Comparison of ENCODE assay signal across 12 cellular contexts in genomic region chr19:20165971-20166592, GRCh38. TPM values are rescaled to one million over a fixed set of nuclear protein-coding genes. Genes with fewer than 3 reads are reported as not detected.
DNase-seq lines count a peak whose midpoint lies in the region; ATAC-seq and TF ChIP-seq lines count a peak whose summit lies in the region.
"Had no signal": no experiment of that assay in that cellular context is flagged by ENCODE, and none has a peak within 500 bp of the region (broad histone marks: within the 10 kb centered on the region; RNA-seq: fewer than 3 reads in every experiment).

No MANE protein-coding gene starts in this region.

- H3K27ac Mint-ChIP-seq in activated CD8-positive, alpha-beta T cell treated with anti-CD3 and anti-CD28 coated beads for 36 hours: peak overlapping the region; percentile 63
- H3K27ac Mint-ChIP-seq in activated CD8-positive, alpha-beta T cell treated with anti-CD3 and anti-CD28 coated beads, Interleukin-2, amount 10 ng/mL, durations not matched to agents 7 days and 5 days: no peak overlapping the region
- peak overlapping the region; percentile 48 for H3K27ac Mint-ChIP-seq in activated naive CD8-positive, alpha-beta T cell treated with anti-CD3 and anti-CD28 coated beads for 36 hours
- H3K27ac Mint-ChIP-seq in naive thymus-derived CD8-positive, alpha-beta T cell: peak overlapping the region in 7 of 10 donors; percentile 9 to 77 (median 43)
- H3K27ac Mint-ChIP-seq: nephron progenitor cell had no signal

- no peak for TF ChIP-seq CTCF in activated CD8-positive, alpha-beta T cell treated with anti-CD3 and anti-CD28 coated beads for 36 hours (IDR thresholded peaks at IDR 0.05)

- peaks cover 28% of the 10 kb centered on the region for H3K4me1 Mint-ChIP-seq in activated CD8-positive, alpha-beta T cell treated with anti-CD3 and anti-CD28 coated beads for 36 hours (ENCODE audit: low read depth)
- H3K4me1 Mint-ChIP-seq in activated CD8-positive, alpha-beta T cell treated with anti-CD3 and anti-CD28 coated beads, Interleukin-2, amount 10 ng/mL, durations not matched to agents 7 days and 5 days (ENCODE audit: low read depth): peaks cover 36% of the 10 kb centered on the region
- peaks cover 26% of the 10 kb centered on the region for H3K4me1 Mint-ChIP-seq in activated naive CD8-positive, alpha-beta T cell treated with anti-CD3 and anti-CD28 coated beads for 36 hours
- peaks cover 18 to 55% (median 32%) of the 10 kb centered on the region in 4 donors for H3K4me1 Mint-ChIP-seq in naive thymus-derived CD8-positive, alpha-beta T cell
- H3K4me1 Mint-ChIP-seq: nephron progenitor cell had no signal

- no peak for DNase-seq in activated CD8-positive, alpha-beta T cell treated with anti-CD3 and anti-CD28 coated beads for 36 hours
- no peak for DNase-seq in activated CD8-positive, alpha-beta T cell treated with anti-CD3 and anti-CD28 coated beads, Interleukin-2, amount 10 ng/mL, durations not matched to agents 7 days and 5 days
- DNase-seq in activated naive CD8-positive, alpha-beta T cell treated with anti-CD3 and anti-CD28 coated beads for 36 hours: no peak
- no peak for DNase-seq in naive thymus-derived CD8-positive, alpha-beta T cell
- peak; percentile 66 for DNase-seq in ureter (ENCODE audit: low spot score)
- no peak for DNase-seq in Right ventricle myocardium inferior (ENCODE audit: missing footprints)
- no peak for DNase-seq in NCI-H1436 treated with DMSO at 0.1 percent for 48 hours (lab: John Stamatoyannopoulos, UW)
- DNase-seq: Calu3, NCI-H1048 had no signal

- no peaks in the 10 kb centered on the region for H3K27me3 Mint-ChIP-seq in activated CD8-positive, alpha-beta T cell treated with anti-CD3 and anti-CD28 coated beads for 36 hours
- no peaks in the 10 kb centered on the region for H3K27me3 Mint-ChIP-seq in activated CD8-positive, alpha-beta T cell treated with anti-CD3 and anti-CD28 coated beads, Interleukin-2, amount 10 ng/mL, durations not matched to agents 7 days and 5 days (ENCODE audit: low read depth)
- H3K27me3 Mint-ChIP-seq in activated naive CD8-positive, alpha-beta T cell treated with anti-CD3 and anti-CD28 coated beads for 36 hours: no peaks in the 10 kb centered on the region
- no peaks in the 10 kb centered on the region for H3K27me3 Mint-ChIP-seq in naive thymus-derived CD8-positive, alpha-beta T cell

- POLR2A ChIA-PET in activated CD8-positive, alpha-beta T cell treated with anti-CD3 and anti-CD28 coated beads for 36 hours (lab: Charles Lee): interaction anchor here (0.6 to 1.6 kb wide), 2 partner anchors 72 to 116 kb away, joined by 4 to 13 read pairs; no protein-coding TSS in a partner anchor
- POLR2A ChIA-PET in activated CD8-positive, alpha-beta T cell treated with anti-CD3 and anti-CD28 coated beads, Interleukin-2, amount 10 ng/mL, durations not matched to agents 7 days and 5 days (lab: Charles Lee): interaction anchor here (0.6 to 2.0 kb wide), 14 partner anchors 13 to 1669 kb away, joined by 3 to 22 read pairs (median 6); partner anchors contain the start of genes ZNF101, ZNF253, ZNF66 and ZNF682
- POLR2A ChIA-PET in naive thymus-derived CD8-positive, alpha-beta T cell (lab: Charles Lee): interaction anchor here (1.4 to 2.4 kb wide), 5 partner anchors 88 to 502 kb away, joined by 4 to 17 read pairs (median 7); partner anchors contain the start of genes ZNF682 and ZNF90

- CTCF ChIA-PET in activated CD8-positive, alpha-beta T cell treated with anti-CD3 and anti-CD28 coated beads for 36 hours (lab: Charles Lee): interaction anchor here (1.3 to 1.6 kb wide), 2 partner anchors 72 to 168 kb away, joined by 3 to 7 read pairs; no protein-coding TSS in a partner anchor
- CTCF ChIA-PET in activated CD8-positive, alpha-beta T cell treated with anti-CD3 and anti-CD28 coated beads, Interleukin-2, amount 10 ng/mL, durations not matched to agents 7 days and 5 days (lab: Charles Lee): interaction anchor here (0.6 kb wide), 1 partner anchor 55 kb away, joined by 3 read pairs; no protein-coding TSS in a partner anchor

- no peak for ATAC-seq in activated CD8-positive, alpha-beta T cell treated with anti-CD3 and anti-CD28 coated beads for 36 hours
- ATAC-seq in activated CD8-positive, alpha-beta T cell treated with anti-CD3 and anti-CD28 coated beads, Interleukin-2, amount 10 ng/mL, durations not matched to agents 7 days and 5 days: no peak
- no peak for ATAC-seq in naive thymus-derived CD8-positive, alpha-beta T cell
- ATAC-seq in Right ventricle myocardium inferior (no peak), HG03108 (IDR thresholded peaks at IDR 0.05; ENCODE audit: unreplicated experiment) (no peak)
- ATAC-seq: A549 had no signal

- H3K4me3 Mint-ChIP-seq in activated CD8-positive, alpha-beta T cell treated with anti-CD3 and anti-CD28 coated beads for 36 hours: no peak overlapping the region
- no peak overlapping the region for H3K4me3 Mint-ChIP-seq in activated CD8-positive, alpha-beta T cell treated with anti-CD3 and anti-CD28 coated beads, Interleukin-2, amount 10 ng/mL, durations not matched to agents 7 days and 5 days
- no peak overlapping the region for H3K4me3 Mint-ChIP-seq in activated naive CD8-positive, alpha-beta T cell treated with anti-CD3 and anti-CD28 coated beads for 36 hours
- peak overlapping the region in 1 of 10 donors; percentile 7 for H3K4me3 Mint-ChIP-seq in naive thymus-derived CD8-positive, alpha-beta T cell

- intact Hi-C loops in activated CD8-positive, alpha-beta T cell treated with anti-CD3 and anti-CD28 coated beads for 36 hours (cut with micrococcal nuclease): no loop called here
- intact Hi-C loops in Right ventricle myocardium inferior (cut with DNase I): loop anchor here (5.0 kb wide), 1 partner anchor 89 kb away; the partner anchor contains the start of gene ZNF90

- peaks cover 10% of the 10 kb centered on the region for H3K9me3 Mint-ChIP-seq in activated CD8-positive, alpha-beta T cell treated with anti-CD3 and anti-CD28 coated beads for 36 hours
- peaks cover 52% of the 10 kb centered on the region for H3K9me3 Mint-ChIP-seq in activated CD8-positive, alpha-beta T cell treated with anti-CD3 and anti-CD28 coated beads, Interleukin-2, amount 10 ng/mL, durations not matched to agents 7 days and 5 days (ENCODE audit: insufficient read depth)
- H3K9me3 Mint-ChIP-seq in activated naive CD8-positive, alpha-beta T cell treated with anti-CD3 and anti-CD28 coated beads for 36 hours: peaks cover 20% of the 10 kb centered on the region
- peaks cover 0 to 38% (median 13%) of the 10 kb centered on the region in 9 donors for H3K9me3 Mint-ChIP-seq in naive thymus-derived CD8-positive, alpha-beta T cell

- H3K36me3 Mint-ChIP-seq in activated CD8-positive, alpha-beta T cell treated with anti-CD3 and anti-CD28 coated beads for 36 hours (ENCODE audit: low read depth): peaks cover 40% of the 10 kb centered on the region
- peaks cover 71% of the 10 kb centered on the region for H3K36me3 Mint-ChIP-seq in activated CD8-positive, alpha-beta T cell treated with anti-CD3 and anti-CD28 coated beads, Interleukin-2, amount 10 ng/mL, durations not matched to agents 7 days and 5 days (ENCODE audit: low read depth)
- H3K36me3 Mint-ChIP-seq in activated naive CD8-positive, alpha-beta T cell treated with anti-CD3 and anti-CD28 coated beads for 36 hours: peaks cover 51% of the 10 kb centered on the region
- H3K36me3 Mint-ChIP-seq in naive thymus-derived CD8-positive, alpha-beta T cell: peaks cover 18 to 21% (median 19%) of the 10 kb centered on the region in 3 donors

RNA-seq across cellular contexts. Expression of gene ZNF486, which starts 0.9 kb away (rescaled TPM):
- 10 to 100 TPM; 13.1 to 15.5 TPM for total RNA-seq in activated CD8-positive, alpha-beta T cell treated with anti-CD3 and anti-CD28 coated beads for 36 hours
- 10 to 100 TPM; 13.1 to 13.9 TPM for total RNA-seq in activated CD8-positive, alpha-beta T cell treated with anti-CD3 and anti-CD28 coated beads, Interleukin-2, amount 10 ng/mL, durations not matched to agents 7 days and 5 days
- total RNA-seq in activated naive CD8-positive, alpha-beta T cell treated with anti-CD3 and anti-CD28 coated beads for 36 hours: 10 to 100 TPM; 14.3 to 15.4 TPM
- total RNA-seq in naive thymus-derived CD8-positive, alpha-beta T cell: 10 to 100 TPM; 14.6 to 14.9 TPM
- polyA plus RNA-seq in naive thymus-derived CD8-positive, alpha-beta T cell: 1 to 10 TPM; 2.3 to 6.9 (median 4.0) TPM
- total RNA-seq in ureter (65.9 TPM), Right ventricle myocardium inferior (1.5 TPM)
- total RNA-seq: Calu3 had no signal
